Comparison of ENCODE assay signal across 2 cellular contexts in the genomic region with DNA sequence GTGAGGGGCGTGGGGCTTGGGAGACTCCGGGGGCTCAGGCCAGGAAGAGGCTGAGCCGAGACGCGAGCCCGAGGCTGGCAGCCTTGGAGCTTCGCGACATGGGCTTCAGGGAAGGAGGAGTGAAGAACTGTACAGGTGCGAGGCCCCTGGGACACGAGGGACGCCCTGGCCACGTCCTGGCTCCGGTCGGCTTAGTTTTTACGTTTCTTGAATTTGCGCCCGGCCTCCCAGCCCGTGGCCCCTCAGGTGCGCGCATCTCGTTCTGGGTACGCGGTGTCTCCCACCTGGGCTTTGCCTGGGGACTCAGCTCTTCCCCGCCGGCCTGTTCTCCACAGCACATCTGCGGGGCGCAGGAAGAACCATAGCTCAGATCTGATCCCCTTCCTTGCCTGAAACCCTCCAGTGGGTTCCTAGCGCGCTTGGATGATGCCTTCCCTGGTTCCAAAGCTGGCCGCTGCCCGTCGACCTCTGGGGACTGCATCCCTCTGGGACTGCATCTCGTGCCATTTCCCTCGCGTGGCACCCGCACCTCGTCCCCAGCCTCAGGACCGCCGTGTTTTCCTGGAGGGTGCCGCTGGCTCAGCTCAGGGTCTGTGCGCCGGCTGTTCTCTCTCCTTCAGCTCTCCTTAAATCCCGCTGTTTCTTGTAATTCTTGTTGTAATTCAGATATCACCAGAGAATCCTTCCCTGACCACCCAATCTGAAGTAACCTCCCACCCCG.
TF ChIP-seq lines count a peak whose summit lies in the region.

No MANE protein-coding gene starts in this region.

TF ChIP-seq in GM12878, 131 proteins besides CTCF, POLR2A, EP300 and RAD21 (continues in another document):
- TF ChIP-seq ETV6 (conservative IDR thresholded peaks at IDR 0.05 in 1 of 2, IDR thresholded peaks at IDR 0.05 in 1 of 2; ENCODE audit: borderline replicate concordance in 1 of 2, low read depth in 1 of 2) (no peak), MXI1 (IDR thresholded peaks at IDR 0.05; ENCODE audit: low read depth, low read length) (0 out of 2 replicates have a peak, but pooled peaks have one; percentile 7), MYC (IDR thresholded peaks at IDR 0.05; ENCODE audit: insufficient read depth, insufficient read length, insufficient replicate concordance, low read length, severe bottlenecking) (peak; percentile 1), NBN (IDR thresholded peaks at IDR 0.05) (no peak), LARP7 (IDR thresholded peaks at IDR 0.05) (0 out of 2 replicates have a peak, but pooled peaks have one; percentile 12), NFYA (IDR thresholded peaks at IDR 0.05; ENCODE audit: borderline replicate concordance, low read depth, low read length) (no peak), BRCA1 (IDR thresholded peaks at IDR 0.05; ENCODE audit: low read depth, low read length) (no peak), ZNF274 (IDR thresholded peaks at IDR 0.05; ENCODE audit: insufficient read depth, insufficient read length) (no peak), MEF2A (IDR thresholded peaks at IDR 0.05; ENCODE audit: insufficient read depth, low read depth, low read length) (no peak), SMC3 (IDR thresholded peaks at IDR 0.05; ENCODE audit: borderline replicate concordance, low read length) (no peak), JUND (IDR thresholded peaks at IDR 0.05; ENCODE audit: low read depth, low read length) (no peak), IRF4 (IDR thresholded peaks at IDR 0.05; ENCODE audit: low read depth, low read length) (no peak)
- TF ChIP-seq, protein P1, sequence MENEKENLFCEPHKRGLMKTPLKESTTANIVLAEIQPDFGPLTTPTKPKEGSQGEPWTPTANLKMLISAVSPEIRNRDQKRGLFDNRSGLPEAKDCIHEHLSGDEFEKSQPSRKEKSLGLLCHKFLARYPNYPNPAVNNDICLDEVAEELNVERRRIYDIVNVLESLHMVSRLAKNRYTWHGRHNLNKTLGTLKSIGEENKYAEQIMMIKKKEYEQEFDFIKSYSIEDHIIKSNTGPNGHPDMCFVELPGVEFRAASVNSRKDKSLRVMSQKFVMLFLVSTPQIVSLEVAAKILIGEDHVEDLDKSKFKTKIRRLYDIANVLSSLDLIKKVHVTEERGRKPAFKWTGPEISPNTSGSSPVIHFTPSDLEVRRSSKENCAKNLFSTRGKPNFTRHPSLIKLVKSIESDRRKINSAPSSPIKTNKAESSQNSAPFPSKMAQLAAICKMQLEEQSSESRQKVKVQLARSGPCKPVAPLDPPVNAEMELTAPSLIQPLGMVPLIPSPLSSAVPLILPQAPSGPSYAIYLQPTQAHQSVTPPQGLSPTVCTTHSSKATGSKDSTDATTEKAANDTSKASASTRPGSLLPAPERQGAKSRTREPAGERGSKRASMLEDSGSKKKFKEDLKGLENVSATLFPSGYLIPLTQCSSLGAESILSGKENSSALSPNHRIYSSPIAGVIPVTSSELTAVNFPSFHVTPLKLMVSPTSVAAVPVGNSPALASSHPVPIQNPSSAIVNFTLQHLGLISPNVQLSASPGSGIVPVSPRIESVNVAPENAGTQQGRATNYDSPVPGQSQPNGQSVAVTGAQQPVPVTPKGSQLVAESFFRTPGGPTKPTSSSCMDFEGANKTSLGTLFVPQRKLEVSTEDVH (IDR thresholded peaks at IDR 0.05; ENCODE audit: low read depth, partially characterized antibody), result no peak
- TF ChIP-seq, protein P2, sequence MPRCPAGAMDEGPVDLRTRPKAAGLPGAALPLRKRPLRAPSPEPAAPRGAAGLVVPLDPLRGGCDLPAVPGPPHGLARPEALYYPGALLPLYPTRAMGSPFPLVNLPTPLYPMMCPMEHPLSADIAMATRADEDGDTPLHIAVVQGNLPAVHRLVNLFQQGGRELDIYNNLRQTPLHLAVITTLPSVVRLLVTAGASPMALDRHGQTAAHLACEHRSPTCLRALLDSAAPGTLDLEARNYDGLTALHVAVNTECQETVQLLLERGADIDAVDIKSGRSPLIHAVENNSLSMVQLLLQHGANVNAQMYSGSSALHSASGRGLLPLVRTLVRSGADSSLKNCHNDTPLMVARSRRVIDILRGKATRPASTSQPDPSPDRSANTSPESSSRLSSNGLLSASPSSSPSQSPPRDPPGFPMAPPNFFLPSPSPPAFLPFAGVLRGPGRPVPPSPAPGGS (IDR thresholded peaks at IDR 0.05; ENCODE audit: borderline replicate concordance, insufficient read depth, low read depth, low read length, poor library complexity, severe bottlenecking), result no peak
- TF ChIP-seq, protein P3, sequence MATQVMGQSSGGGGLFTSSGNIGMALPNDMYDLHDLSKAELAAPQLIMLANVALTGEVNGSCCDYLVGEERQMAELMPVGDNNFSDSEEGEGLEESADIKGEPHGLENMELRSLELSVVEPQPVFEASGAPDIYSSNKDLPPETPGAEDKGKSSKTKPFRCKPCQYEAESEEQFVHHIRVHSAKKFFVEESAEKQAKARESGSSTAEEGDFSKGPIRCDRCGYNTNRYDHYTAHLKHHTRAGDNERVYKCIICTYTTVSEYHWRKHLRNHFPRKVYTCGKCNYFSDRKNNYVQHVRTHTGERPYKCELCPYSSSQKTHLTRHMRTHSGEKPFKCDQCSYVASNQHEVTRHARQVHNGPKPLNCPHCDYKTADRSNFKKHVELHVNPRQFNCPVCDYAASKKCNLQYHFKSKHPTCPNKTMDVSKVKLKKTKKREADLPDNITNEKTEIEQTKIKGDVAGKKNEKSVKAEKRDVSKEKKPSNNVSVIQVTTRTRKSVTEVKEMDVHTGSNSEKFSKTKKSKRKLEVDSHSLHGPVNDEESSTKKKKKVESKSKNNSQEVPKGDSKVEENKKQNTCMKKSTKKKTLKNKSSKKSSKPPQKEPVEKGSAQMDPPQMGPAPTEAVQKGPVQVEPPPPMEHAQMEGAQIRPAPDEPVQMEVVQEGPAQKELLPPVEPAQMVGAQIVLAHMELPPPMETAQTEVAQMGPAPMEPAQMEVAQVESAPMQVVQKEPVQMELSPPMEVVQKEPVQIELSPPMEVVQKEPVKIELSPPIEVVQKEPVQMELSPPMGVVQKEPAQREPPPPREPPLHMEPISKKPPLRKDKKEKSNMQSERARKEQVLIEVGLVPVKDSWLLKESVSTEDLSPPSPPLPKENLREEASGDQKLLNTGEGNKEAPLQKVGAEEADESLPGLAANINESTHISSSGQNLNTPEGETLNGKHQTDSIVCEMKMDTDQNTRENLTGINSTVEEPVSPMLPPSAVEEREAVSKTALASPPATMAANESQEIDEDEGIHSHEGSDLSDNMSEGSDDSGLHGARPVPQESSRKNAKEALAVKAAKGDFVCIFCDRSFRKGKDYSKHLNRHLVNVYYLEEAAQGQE (IDR thresholded peaks at IDR 0.05; ENCODE audit: low read depth, low read length), result no peak

TF ChIP-seq in liver, 16 proteins besides CTCF, POLR2A, EP300 and RAD21:
- TF ChIP-seq, protein P3 (IDR thresholded peaks at IDR 0.05), result no peak
- TF ChIP-seq, protein P4, sequence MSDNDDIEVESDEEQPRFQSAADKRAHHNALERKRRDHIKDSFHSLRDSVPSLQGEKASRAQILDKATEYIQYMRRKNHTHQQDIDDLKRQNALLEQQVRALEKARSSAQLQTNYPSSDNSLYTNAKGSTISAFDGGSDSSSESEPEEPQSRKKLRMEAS (IDR thresholded peaks at IDR 0.05), result no peak
- no peak for TF ChIP-seq FOXA1 (IDR thresholded peaks at IDR 0.05)
TF ChIP-seq in liver: peak in this region for 0.
